8 cellular contexts compared by ENCODE assay signal in genomic region chr4:139555073-139555704, GRCh38. TPM values are rescaled to one million over a fixed set of nuclear protein-coding genes. Genes with fewer than 3 reads are reported as not detected.
DNase-seq lines count a peak whose midpoint lies in the region; ATAC-seq and TF ChIP-seq lines count a peak whose summit lies in the region.

No MANE protein-coding gene starts in this region.

- peaks cover 40% of the 10 kb centered on the region for H3K27me3 ChIP-seq in H7 (ENCODE audit: control insufficient read depth, insufficient read depth, low read length)
- H3K27me3 ChIP-seq in testis, result no peaks in the 10 kb centered on the region

- DNase-seq in DMS153 (lab: John Stamatoyannopoulos, UW) (peak; percentile 59), H7 (peak; percentile 79), NCI-H1092 (lab: John Stamatoyannopoulos, UW) (peak; percentile 46), SW480 (ENCODE audit: low spot score) (peak; percentile 81), head of caudate nucleus (peak; percentile 70 to 94 (median 86)), omental fat pad (ENCODE audit: low spot score) (peak; percentile 56), testis (peak; percentile 95)
- DNase-seq in activated naive CD8-positive, alpha-beta T cell treated with anti-CD3 and anti-CD28 coated beads, Interleukin-2, amount 50 U/mL, for 24 hours, result peak; percentile 77

- no peaks in the 10 kb centered on the region for H3K9me3 ChIP-seq in testis

- peaks cover 21% of the 10 kb centered on the region for H3K27me3 Mint-ChIP-seq in activated naive CD8-positive, alpha-beta T cell treated with anti-CD3 and anti-CD28 coated beads, Interleukin-2, amount 50 U/mL, for 24 hours

- 0 to 1% methylated on average over 29 to 49 of the region's 53 CpGs for WGBS in testis, 2 donors

- peak overlapping the region; percentile 87 for H3K4me3 ChIP-seq in H7 (ENCODE audit: insufficient read depth, low read depth, low read length)
- peak overlapping the region; percentile 84 to 87 for H3K4me3 ChIP-seq in testis

- no peaks in the 10 kb centered on the region for H3K9me3 Mint-ChIP-seq in activated naive CD8-positive, alpha-beta T cell treated with anti-CD3 and anti-CD28 coated beads, Interleukin-2, amount 50 U/mL, for 24 hours

- H3K27ac Mint-ChIP-seq in activated naive CD8-positive, alpha-beta T cell treated with anti-CD3 and anti-CD28 coated beads, Interleukin-2, amount 50 U/mL, for 24 hours, result peak overlapping the region; percentile 93

- H3K4me1 ChIP-seq in testis, result peaks cover 46% of the 10 kb centered on the region

- peak overlapping the region; percentile 98 for H3K27ac ChIP-seq in testis

- peak overlapping the region; percentile 89 for H3K4me3 Mint-ChIP-seq in activated naive CD8-positive, alpha-beta T cell treated with anti-CD3 and anti-CD28 coated beads, Interleukin-2, amount 50 U/mL, for 24 hours

- TF ChIP-seq CTCF in omental fat pad (IDR thresholded peaks at IDR 0.05) (no peak), testis (IDR thresholded peaks at IDR 0.05) (no peak)

- TF ChIP-seq POLR2A in testis (IDR thresholded peaks at IDR 0.05), result peak; percentile 44

- intact Hi-C loops in head of caudate nucleus (cut with DNase I) (loop anchor here (2.0 to 10.0 kb wide), 2 partner anchors 100 to 470 kb away; partner anchors contain the start of gene RAB33B), testis (cut with DNase I; ENCODE audit: low total_unique reads) (no loop called here)

- peak; percentile 68 for ATAC-seq in activated naive CD8-positive, alpha-beta T cell treated with anti-CD3 and anti-CD28 coated beads, Interleukin-2, amount 50 U/mL, for 24 hours
- peak; percentile 67 for ATAC-seq in omental fat pad (ENCODE audit: low FRiP score)

- H3K4me1 Mint-ChIP-seq in activated naive CD8-positive, alpha-beta T cell treated with anti-CD3 and anti-CD28 coated beads, Interleukin-2, amount 50 U/mL, for 24 hours, result peaks cover 39% of the 10 kb centered on the region

- no peaks in the 10 kb centered on the region for H3K36me3 ChIP-seq in H7 (replicated peaks; ENCODE audit: control insufficient read depth, insufficient read depth, low read length)
- no peaks in the 10 kb centered on the region for H3K36me3 ChIP-seq in testis (ENCODE audit: low read depth, missing control alignments)

- H3K36me3 Mint-ChIP-seq in activated naive CD8-positive, alpha-beta T cell treated with anti-CD3 and anti-CD28 coated beads, Interleukin-2, amount 50 U/mL, for 24 hours (ENCODE audit: low read depth), result peaks cover 3% of the 10 kb centered on the region

RNA-seq across cellular contexts. Expression of gene SETD7, which starts 0.8 kb away (rescaled TPM):
- 7.8 and 8.6 TPM in 2 replicates for total RNA-seq in H7 (2014; rRNA removed; shearing (Covaris generic))
- total RNA-seq in omental fat pad (10 to 100 TPM; 71.7 to 92.7 (median 82.2) TPM), testis (10 to 100 TPM; 65.7 to 66.5 TPM)
- 39.1 TPM for polyA plus RNA-seq in testis (ENCODE audit: insufficient read depth, low read depth, low replicate concordance)

Comparison
In these comparisons a context has a peak if more than half of its experiments do, and no peak if none do; other contexts are left out.
1. Peak in every context shown above with its lines: DNase-seq, ATAC-seq, H3K4me3 ChIP-seq and H3K27ac ChIP-seq.